In the genomic region with DNA sequence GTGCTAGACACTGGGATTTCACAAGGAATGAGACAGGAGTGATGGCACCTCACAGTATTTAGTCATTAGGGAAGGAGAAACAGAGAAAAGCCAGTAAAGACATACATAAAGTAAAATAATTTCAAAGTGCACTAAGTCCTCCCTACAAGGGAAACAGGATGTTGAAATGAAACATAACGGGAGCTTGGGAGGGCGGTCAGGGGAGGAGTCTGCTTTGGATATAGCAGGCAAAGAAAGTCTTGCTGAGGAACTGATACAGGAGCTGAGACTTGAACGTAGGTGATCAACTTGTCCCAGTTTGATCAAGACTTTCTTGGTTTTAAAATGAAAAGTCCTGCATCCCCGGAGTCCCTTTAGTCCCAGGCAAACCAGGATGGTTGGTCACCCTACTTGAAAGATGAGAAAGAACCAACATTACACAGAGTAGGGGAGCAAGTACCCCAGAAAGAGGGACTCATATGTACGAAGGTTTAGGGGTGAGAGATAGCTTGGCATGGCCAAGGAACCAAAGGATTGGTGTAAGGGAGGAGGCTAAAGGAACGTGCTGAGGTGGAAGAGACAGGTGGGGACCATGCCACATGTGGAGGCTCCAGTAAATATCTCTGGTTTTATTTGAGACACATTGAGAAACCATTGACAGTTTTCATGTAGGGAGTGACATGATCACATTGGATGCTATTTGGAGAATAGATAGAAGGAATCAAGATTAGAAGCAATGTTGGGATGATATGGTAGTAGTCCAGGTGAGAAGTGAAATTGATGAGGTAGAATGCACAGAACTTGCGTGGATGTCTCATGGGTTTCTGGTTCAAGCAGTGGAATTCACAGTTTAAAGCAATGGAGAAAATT, we compare ENCODE assay signal across 18 cellular contexts. TPM values are rescaled to one million over a fixed set of nuclear protein-coding genes. Genes with fewer than 3 reads are reported as not detected.
DNase-seq lines count a peak whose midpoint lies in the region; ATAC-seq and TF ChIP-seq lines count a peak whose summit lies in the region.
"Had no signal": no experiment of that assay in that cellular context is flagged by ENCODE, and none has a peak within 500 bp of the region (broad histone marks: within the 10 kb centered on the region; RNA-seq: fewer than 3 reads in every experiment).

No MANE protein-coding gene starts in this region.

- peaks cover 0 to 5% of the 10 kb centered on the region in 2 experiments for H3K4me1 ChIP-seq in trophoblast cell (ENCODE audit: control insufficient read depth in 1 of 2, insufficient read depth in 2 of 2, low read length in 2 of 2)

- no peak overlapping the region for H3K4me3 Mint-ChIP-seq in stimulated activated naive CD8-positive, alpha-beta T cell treated with anti-CD3 and anti-CD28 coated beads, Interleukin-15, amount 100 ng/mL, for 72 hours
- no peak overlapping the region for H3K4me3 Mint-ChIP-seq in type B pancreatic cell
- H3K4me3 Mint-ChIP-seq: CD4-positive, CD25-positive, alpha-beta regulatory T cell; stimulated activated naive CD8-positive, alpha-beta T cell treated with anti-CD3 and anti-CD28 coated beads, Interleukin-15, Interleukin-2, amounts not matched to agents 100 ng/mL and 50 ng/mL, for 24 hours had no signal

- no peaks in the 10 kb centered on the region for H3K79me2 ChIP-seq in trophoblast cell (ENCODE audit: control insufficient read depth, insufficient read depth, low read length, poor library complexity)

- no peaks in the 10 kb centered on the region for H3K27me3 Mint-ChIP-seq in stimulated activated naive CD8-positive, alpha-beta T cell treated with anti-CD3 and anti-CD28 coated beads, Interleukin-15, amount 100 ng/mL, for 72 hours
- peaks cover 10% of the 10 kb centered on the region for H3K27me3 Mint-ChIP-seq in type B pancreatic cell

- no peak overlapping the region for H2BK5ac ChIP-seq in trophoblast cell (ENCODE audit: low read depth, low read length, poor library complexity)

- WGBS in trophoblast cell (ENCODE audit: extremely low coverage, insufficient coverage, insufficient read length) = no CpG with 5 or more reads among the region's 7 CpGs

- DNase-seq in GM12865 (ENCODE audit: low read depth) = peak; percentile 86
- peak; percentile 56 to 63 for DNase-seq in Kasumi-1 (lab: John Stamatoyannopoulos, UW)
- peak; percentile 24 for DNase-seq in amniotic epithelial cell (ENCODE audit: low read depth)
- no peak for DNase-seq in trophoblast cell
- DNase-seq in NCI-H82 treated with DMSO at 0.1 percent for 48 hours (lab: John Stamatoyannopoulos, UW; ENCODE audit: unreplicated experiment) = no peak
- no peak for DNase-seq in stimulated activated naive CD8-positive, alpha-beta T cell treated with anti-CD3 and anti-CD28 coated beads, Interleukin-15, amount 100 ng/mL, for 72 hours
- DNase-seq in type B pancreatic cell (ENCODE audit: extremely low spot score, unreplicated experiment) = no peak
- DNase-seq: CD4-positive, CD25-positive, alpha-beta regulatory T cell; GF-D8; lower lobe of right lung; NCI-H1694; NCI-H774; sigmoid colon; SK-N-SH had no signal

- H3K9me3 ChIP-seq in trophoblast cell (ENCODE audit: insufficient read depth, low read depth, low read length) = no peaks in the 10 kb centered on the region
- H3K9me3 ChIP-seq: lower lobe of right lung, neutrophil, sigmoid colon, SK-N-SH had no signal

- no peak for ATAC-seq in stimulated activated naive CD8-positive, alpha-beta T cell treated with anti-CD3 and anti-CD28 coated beads, Interleukin-15, amount 100 ng/mL, for 72 hours
- ATAC-seq: lower lobe of right lung had no signal

- no peaks in the 10 kb centered on the region for H3K36me3 ChIP-seq in trophoblast cell (ENCODE audit: control insufficient read depth in 1 of 2, insufficient read depth in 2 of 2, low read length in 2 of 2)
- H3K36me3 ChIP-seq: lower lobe of right lung, neutrophil, sigmoid colon had no signal

- H3K27ac ChIP-seq in trophoblast cell (ENCODE audit: low read depth, low read length) = no peak overlapping the region
- H3K27ac ChIP-seq: epithelial cell of prostate, lower lobe of right lung, neutrophil, VCaP had no signal

- TF ChIP-seq CTCF in GM12865 (IDR thresholded peaks at IDR 0.05; ENCODE audit: insufficient read depth, low read depth, low read length, missing control alignments) (no peak), type B pancreatic cell (conservative IDR thresholded peaks at IDR 0.05) (no peak)

- H3K23ac ChIP-seq in trophoblast cell (ENCODE audit: low read length) = peak overlapping the region; percentile 24

- H3K4me2 ChIP-seq in trophoblast cell (ENCODE audit: low read length) = no peak overlapping the region
- H3K4me2 ChIP-seq: SK-N-SH had no signal

- H4K8ac ChIP-seq in trophoblast cell (ENCODE audit: low read depth, low read length) = no peak overlapping the region

- no peak overlapping the region for H3K9ac ChIP-seq in trophoblast cell (ENCODE audit: low read length)
- H3K9ac ChIP-seq: SK-N-SH had no signal

- no peak overlapping the region for H2BK120ac ChIP-seq in trophoblast cell (ENCODE audit: insufficient read depth, low read length, poor library complexity)

- H3K27me3 ChIP-seq in trophoblast cell (ENCODE audit: insufficient read depth, low read length) = no peaks in the 10 kb centered on the region
- H3K27me3 ChIP-seq: neutrophil, sigmoid colon had no signal

- H3K14ac ChIP-seq in trophoblast cell (ENCODE audit: low read length) = no peak overlapping the region

- no peaks in the 10 kb centered on the region for H3K36me3 Mint-ChIP-seq in type B pancreatic cell
- H3K36me3 Mint-ChIP-seq: CD4-positive, CD25-positive, alpha-beta regulatory T cell had no signal

- no peak overlapping the region for H2BK12ac ChIP-seq in trophoblast cell (ENCODE audit: low read length)

- H2AK5ac ChIP-seq in trophoblast cell (ENCODE audit: low read length) = no peak overlapping the region

- no peak overlapping the region for H3K4ac ChIP-seq in trophoblast cell (ENCODE audit: low read depth, low read length)

- no peak overlapping the region for H4K91ac ChIP-seq in trophoblast cell (ENCODE audit: low read depth, low read length)

- H3K27ac Mint-ChIP-seq in stimulated activated naive CD8-positive, alpha-beta T cell treated with anti-CD3 and anti-CD28 coated beads, Interleukin-15, amount 100 ng/mL, for 72 hours = peak overlapping the region in 1 of 2 donors; percentile 94
- no peak overlapping the region for H3K27ac Mint-ChIP-seq in type B pancreatic cell
- H3K27ac Mint-ChIP-seq: stimulated activated naive CD8-positive, alpha-beta T cell treated with anti-CD3 and anti-CD28 coated beads, Interleukin-15, Interleukin-2, amounts not matched to agents 100 ng/mL and 50 ng/mL, for 24 hours had no signal

- H4K12ac ChIP-seq in trophoblast cell (ENCODE audit: low read depth, low read length) = no peak overlapping the region

- H3K18ac ChIP-seq in trophoblast cell (ENCODE audit: low read length) = no peak overlapping the region

- no peak overlapping the region for H2AFZ ChIP-seq in trophoblast cell (ENCODE audit: insufficient read depth, low read length, poor library complexity)

- no peaks in the 10 kb centered on the region for H3K9me3 Mint-ChIP-seq in stimulated activated naive CD8-positive, alpha-beta T cell treated with anti-CD3 and anti-CD28 coated beads, Interleukin-15, amount 100 ng/mL, for 72 hours
- H3K9me3 Mint-ChIP-seq in type B pancreatic cell = no peaks in the 10 kb centered on the region
- H3K9me3 Mint-ChIP-seq: CD4-positive, CD25-positive, alpha-beta regulatory T cell; stimulated activated naive CD8-positive, alpha-beta T cell treated with anti-CD3 and anti-CD28 coated beads, Interleukin-15, Interleukin-2, amounts not matched to agents 100 ng/mL and 50 ng/mL, for 24 hours had no signal

- H3K4me3 ChIP-seq in GM12865 (ENCODE audit: low read depth, low read length) (peak overlapping the region; percentile 36), trophoblast cell (ENCODE audit: low read depth, low read length) (no peak overlapping the region)
- H3K4me3 ChIP-seq: lower lobe of right lung, sigmoid colon had no signal

- peaks cover 30% of the 10 kb centered on the region for H3K4me1 Mint-ChIP-seq in stimulated activated naive CD8-positive, alpha-beta T cell treated with anti-CD3 and anti-CD28 coated beads, Interleukin-15, amount 100 ng/mL, for 72 hours
- peaks cover 12% of the 10 kb centered on the region for H3K4me1 Mint-ChIP-seq in type B pancreatic cell (ENCODE audit: unreplicated experiment)

- no peaks in the 10 kb centered on the region for H3K79me1 ChIP-seq in trophoblast cell (ENCODE audit: low read length)

RNA-seq across cellular contexts. Expression of gene FBXO48, which starts 28.4 kb away (rescaled TPM):
- 0.82 and 0.83 TPM in 2 replicates for polyA plus RNA-seq in trophoblast cell (2013)
- total RNA-seq in type B pancreatic cell (ENCODE audit: low replicate concordance) = 1.00 and 2.0 TPM in 2 replicates

RNA-seq across cellular contexts. Expression of gene APLF, which starts 28.7 kb away (rescaled TPM):
- 1.8 TPM in 2 replicates for polyA plus RNA-seq in trophoblast cell (2013)
- total RNA-seq in type B pancreatic cell (ENCODE audit: low replicate concordance) = 3.8 and 6.2 TPM in 2 replicates

Comparison
In these comparisons a context has a peak if more than half of its experiments do, and no peak if none do; other contexts are left out.
1. DNase-seq: peak in GM12865 (single experiment), Kasumi-1 (2 of 2) and amniotic epithelial cell (single experiment); none in trophoblast cell (0 of 2), NCI-H82 treated with DMSO at 0.1 percent for 48 hours (single experiment), stimulated activated naive CD8-positive, alpha-beta T cell treated with anti-CD3 and anti-CD28 coated beads, Interleukin-15, amount 100 ng/mL, for 72 hours (0 of 2) and type B pancreatic cell (single experiment).